Comparison of ENCODE assay signal across 2 cellular contexts in genomic region chr9:73439839-73440238, GRCh38.
DNase-seq lines count a peak whose midpoint lies in the region; ATAC-seq, FAIRE-seq and TF ChIP-seq lines count a peak whose summit lies in the region.
"Not testable (repeated sequence)": the region's sequence is repeated elsewhere in the genome, so short reads cannot be mapped to it uniquely, and the experiment has no call there.

No MANE protein-coding gene starts in this region.

- CTCF ChIA-PET in HEK293 (lab: Yijun Ruan, JAX) = interaction anchor here (0.7 kb wide), 1 partner anchor 1765 kb away, joined by 4 read pairs; no protein-coding TSS in a partner anchor
- CTCF ChIA-PET in HepG2 (lab: Yijun Ruan, JAX; ENCODE audit: low intra/inter-chr PET ratio, low total read pairs) = not testable (repeated sequence)

- TF ChIP-seq CTCF in HEK293 (tag by site-specific recombination; IDR thresholded peaks at IDR 0.05); HepG2 (CRISPR knock-in tag; IDR thresholded peaks at IDR 0.05): not testable (repeated sequence)

- not testable (repeated sequence) for H3K4me2 ChIP-seq in HepG2 (ENCODE audit: low read depth, low read length)

- not testable (repeated sequence) for H4K20me1 ChIP-seq in HepG2 (ENCODE audit: insufficient read depth, low read length)

- not testable (repeated sequence) for H3K79me2 ChIP-seq in HepG2 (ENCODE audit: insufficient read depth, low read length)

- not testable (repeated sequence) for H3K9me3 ChIP-seq in HEK293 (ENCODE audit: control insufficient read depth, insufficient read depth, low read depth, low read length); HepG2 (ENCODE audit: low read length)

- not testable (repeated sequence) for H3K4me1 ChIP-seq in HEK293 (ENCODE audit: control insufficient read depth, insufficient read depth, low read length)
- peaks cover 11% of the 10 kb centered on the region; the same call in 1 of the 2 replicates for H3K4me1 ChIP-seq in HepG2 (ENCODE audit: insufficient read depth, low read length)

- in situ Hi-C loops in HepG2 (cut with HindIII; ENCODE audit: extremely low pct_ligation_motif_present, low pct_unique_long_range_greater_than_20kb) = not testable (repeated sequence)

- WGBS in HepG2 (ENCODE audit: low lambda C conversion rate) = 9% methylated on average over 6 of the region's 6 CpGs

- H3K4me3 ChIP-seq in HEK293 (ENCODE audit: low read depth, low read length); HepG2 (replicated peaks in 1 of 3; ENCODE audit: insufficient read depth in 1 of 3, low read depth in 2 of 3, low read length in 3 of 3): not testable (repeated sequence)

- not testable (repeated sequence) for TF ChIP-seq POLR2A in HepG2 (IDR thresholded peaks at IDR 0.05; ENCODE audit: insufficient read depth in 1 of 2, low read depth in 2 of 2, low read length in 2 of 2)

- H2AFZ ChIP-seq in HepG2 (ENCODE audit: low read length) = not testable (repeated sequence)

- POLR2A ChIA-PET in HEK293 (lab: Yijun Ruan, JAX); HepG2 (lab: Yijun Ruan, JAX): not testable (repeated sequence)

- TF ChIP-seq EP300 in HepG2 (IDR thresholded peaks at IDR 0.05; ENCODE audit: low read depth in 2 of 2, low read length in 2 of 2); HepG2 (CRISPR knock-in tag; IDR thresholded peaks at IDR 0.05; ENCODE audit: borderline replicate concordance): not testable (repeated sequence)

- H3K27me3 ChIP-seq in HepG2 (ENCODE audit: control insufficient read depth in 1 of 2, insufficient read depth in 2 of 2, low read length in 2 of 2) = not testable (repeated sequence)

- not testable (repeated sequence) for H3K27ac ChIP-seq in HEK293 (ENCODE audit: extremely low read depth, low read depth, low read length); HepG2 (ENCODE audit: extremely low read length, insufficient read depth, low read length)

- not testable (repeated sequence) for ATAC-seq in HepG2

- intact Hi-C loops in HepG2 (cut with micrococcal nuclease; ENCODE audit: unreplicated experiment) = loop anchor here (5.0 kb wide), 1 partner anchor 127 kb away; no protein-coding TSS in a partner anchor

- FAIRE-seq in HepG2 (lab: Jason Lieb, UNC) = not testable (repeated sequence)

- DNase-seq in HepG2 (ENCODE audit: low spot score) = not testable (repeated sequence)

- BruUV-seq in HepG2 (replicated peaks; lab: Mats Ljungman, UMichigan) = not testable (repeated sequence)

- not testable (repeated sequence) for TF ChIP-seq RAD21 in HepG2 (CRISPR knock-in tag; IDR thresholded peaks at IDR 0.05)

- H3K9ac ChIP-seq in HepG2 (ENCODE audit: insufficient read depth, low read depth, low read length) = not testable (repeated sequence)

- H3K36me3 ChIP-seq in HEK293 (ENCODE audit: control insufficient read depth in 2 of 2, insufficient read depth in 1 of 2, low read length in 2 of 2); HepG2 (replicated peaks in 1 of 2; ENCODE audit: control insufficient read depth in 1 of 2, insufficient read depth in 2 of 2, low read length in 2 of 2): not testable (repeated sequence)

TF ChIP-seq in HEK293, 187 proteins besides CTCF, POLR2A, EP300 and RAD21:
- peak; percentile 55 for TF ChIP-seq ZNF513 (tag by site-specific recombination; IDR thresholded peaks at IDR 0.05)

TF ChIP-seq in HepG2, 621 proteins besides CTCF, POLR2A, EP300 and RAD21:
- peak; percentile 74; the same call in 1 of the 2 replicates for TF ChIP-seq CREB1 (IDR thresholded peaks at IDR 0.05)
- TF ChIP-seq CREB1 (CRISPR knock-in tag; IDR thresholded peaks at IDR 0.05) = not testable (repeated sequence)
TF ChIP-seq in HepG2: peak in this region for 1; not testable (repeated sequence) for 620.
